Comparison of ENCODE assay signal across 25 cellular contexts in the genomic region with DNA sequence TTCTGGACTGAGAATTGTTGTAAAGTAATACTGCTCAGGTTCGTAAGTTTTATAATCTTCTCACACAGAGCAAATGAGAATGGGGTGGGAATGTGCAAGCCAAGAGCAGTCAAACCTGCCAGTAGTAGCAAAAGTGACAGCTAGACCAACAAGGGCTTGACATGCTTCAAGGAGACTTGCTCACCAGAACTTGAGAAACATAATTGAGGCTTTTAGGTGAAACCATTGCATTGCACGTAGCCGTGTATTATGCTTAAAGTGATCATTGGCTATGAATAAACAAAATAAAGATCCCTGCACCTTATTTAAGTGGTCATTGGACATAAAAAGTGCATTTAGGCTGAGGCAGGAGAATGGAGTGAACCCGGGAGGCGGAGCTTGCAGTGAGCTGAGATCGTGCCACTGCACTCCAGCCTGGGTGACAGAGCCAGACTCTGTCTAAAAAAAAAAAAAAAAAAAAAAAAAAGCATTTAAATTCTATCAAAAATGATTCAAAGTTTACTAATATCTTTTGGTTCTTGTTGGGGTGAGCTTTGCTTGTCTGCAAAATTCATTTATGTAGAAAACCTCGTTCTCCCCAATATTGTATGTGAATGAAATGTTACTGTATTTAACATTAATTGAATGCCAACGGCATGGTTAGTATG.
"Had no signal": no experiment of that assay in that cellular context is flagged by ENCODE, and none has a peak within 500 bp of the region (broad histone marks: within the 10 kb centered on the region; RNA-seq: fewer than 3 reads in every experiment).

No MANE protein-coding gene starts in this region.

- H3K4me3 Mint-ChIP-seq: activated CD8-positive, alpha-beta T cell treated with anti-CD3 and anti-CD28 coated beads for 36 hours; activated naive CD8-positive, alpha-beta T cell treated with anti-CD3 and anti-CD28 coated beads, Interleukin-2, amount 10 ng/mL, durations not matched to agents 7 days and 5 days; T-helper 1 cell treated with Interleukin-12 subunit alpha and Interleukin-12 subunit beta and Interleukin-4 antibody, amounts not matched to agents 30 μg/mL and 1 μg/mL, for 36 hours had no signal

- H3K27ac Mint-ChIP-seq: activated CD8-positive, alpha-beta T cell treated with anti-CD3 and anti-CD28 coated beads for 36 hours; activated naive CD8-positive, alpha-beta T cell treated with anti-CD3 and anti-CD28 coated beads, Interleukin-2, amount 10 ng/mL, durations not matched to agents 7 days and 5 days; T-helper 1 cell treated with Interleukin-12 subunit alpha and Interleukin-12 subunit beta and Interleukin-4 antibody, amounts not matched to agents 30 μg/mL and 1 μg/mL, for 36 hours had no signal

- H3K9me3 Mint-ChIP-seq: activated CD8-positive, alpha-beta T cell treated with anti-CD3 and anti-CD28 coated beads for 36 hours; activated naive CD8-positive, alpha-beta T cell treated with anti-CD3 and anti-CD28 coated beads, Interleukin-2, amount 10 ng/mL, durations not matched to agents 7 days and 5 days; T-helper 1 cell treated with Interleukin-12 subunit alpha and Interleukin-12 subunit beta and Interleukin-4 antibody, amounts not matched to agents 30 μg/mL and 1 μg/mL, for 36 hours had no signal

- H3K9ac ChIP-seq: KMS-11 had no signal

- H3K27me3 ChIP-seq: adrenal gland, MG63, SJSA1 had no signal

- ATAC-seq: activated CD4-positive, CD25-positive, alpha-beta regulatory T cell treated with anti-CD3 and anti-CD28 coated beads, Interleukin-2, amount 50 U/mL, for 24 hours; activated CD8-positive, alpha-beta T cell treated with anti-CD3 and anti-CD28 coated beads for 36 hours; PC-3; SK-N-SH treated with all-trans-retinoic acid at 6 μM for 48 hours had no signal

- H3K27ac ChIP-seq: adrenal gland, KMS-11, SJSA1 had no signal

- H3K27me3 Mint-ChIP-seq: activated CD8-positive, alpha-beta T cell treated with anti-CD3 and anti-CD28 coated beads for 36 hours; activated naive CD8-positive, alpha-beta T cell treated with anti-CD3 and anti-CD28 coated beads, Interleukin-2, amount 10 ng/mL, durations not matched to agents 7 days and 5 days had no signal

- H3K4me2 ChIP-seq: KMS-11 had no signal

- DNase-seq: activated CD4-positive, alpha-beta T cell treated with anti-CD3 and anti-CD28 coated beads for 4 hours; activated CD8-positive, alpha-beta memory T cell treated with anti-CD3 and anti-CD28 coated beads, Interleukin-2, amount 50 U/mL, for 4 hours; activated CD8-positive, alpha-beta T cell treated with anti-CD3 and anti-CD28 coated beads for 36 hours; activated naive CD4-positive, alpha-beta T cell treated with anti-CD3 and anti-CD28 coated beads, Interleukin-2, amount 50 U/mL, for 16 hours; activated naive CD8-positive, alpha-beta T cell treated with anti-CD3 and anti-CD28 coated beads, Interleukin-2, amount 10 ng/mL, durations not matched to agents 7 days and 5 days; activated T-cell treated with anti-CD3 and anti-CD28 coated beads, Interleukin-2, amount 50 U/mL, for 1 hour; adrenal gland; anterior cingulate cortex; MG63; MV-4-11; NCI-H1092 treated with DMSO at 0.1 percent for 48 hours; NCI-H1417 treated with DMSO at 0.1 percent for 48 hours; NCI-H1694; NCI-H2029; NCI-H2107; NCI-H446; NCI-H524; PC-3; SHP77; SW 1271 had no signal

- H3K4me3 ChIP-seq: adrenal gland, MG63, SJSA1 had no signal

- H3K36me3 ChIP-seq: adrenal gland, MG63, SJSA1 had no signal

- H3K9me3 ChIP-seq: adrenal gland, MG63, SJSA1 had no signal
